Comparison of ENCODE assay signal across 6 cellular contexts in genomic region chr1:145995964-145996432, GRCh38. TPM values are rescaled to one million over a fixed set of nuclear protein-coding genes. Genes with fewer than 3 reads are reported as not detected.
DNase-seq lines count a peak whose midpoint lies in the region; TF ChIP-seq lines count a peak whose summit lies in the region.

No MANE protein-coding gene starts in this region.

- peak overlapping the region; percentile 99 for H3K27ac Mint-ChIP-seq in activated T-helper 1 cell treated with anti-CD3 and anti-CD28 coated beads, Interleukin-12 subunit alpha, Interleukin-12 subunit beta, Interleukin-2, Interleukin-4 antibody, amounts not matched to agents 30 ng/mL and 10 ng/mL and 1 ng/mL, durations not matched to agents 14 hours and 24 hours and 36 hours
- H3K27ac Mint-ChIP-seq in mesothelial cell of epicardium, result peak overlapping the region; percentile 98

- H3K36me3 ChIP-seq in H7 (replicated peaks; ENCODE audit: control insufficient read depth, insufficient read depth, low read length), result peaks cover 22% of the 10 kb centered on the region

- H3K9me3 Mint-ChIP-seq in activated T-helper 1 cell treated with anti-CD3 and anti-CD28 coated beads, Interleukin-12 subunit alpha, Interleukin-12 subunit beta, Interleukin-2, Interleukin-4 antibody, amounts not matched to agents 30 ng/mL and 10 ng/mL and 1 ng/mL, durations not matched to agents 14 hours and 24 hours and 36 hours, result no peaks in the 10 kb centered on the region
- no peaks in the 10 kb centered on the region for H3K9me3 Mint-ChIP-seq in mesothelial cell of epicardium

- peaks cover 68% of the 10 kb centered on the region for H3K4me1 Mint-ChIP-seq in activated T-helper 1 cell treated with anti-CD3 and anti-CD28 coated beads, Interleukin-12 subunit alpha, Interleukin-12 subunit beta, Interleukin-2, Interleukin-4 antibody, amounts not matched to agents 30 ng/mL and 10 ng/mL and 1 ng/mL, durations not matched to agents 14 hours and 24 hours and 36 hours (ENCODE audit: low read depth)
- peaks cover 52% of the 10 kb centered on the region for H3K4me1 Mint-ChIP-seq in mesothelial cell of epicardium

- intact Hi-C loops in activated T-helper 1 cell treated with anti-CD3 and anti-CD28 coated beads, Interleukin-12 subunit alpha, Interleukin-12 subunit beta, Interleukin-2, Interleukin-4 antibody, amounts not matched to agents 30 ng/mL and 10 ng/mL and 1 ng/mL, durations not matched to agents 14 hours and 24 hours and 36 hours (cut with micrococcal nuclease), result loop anchor here (1.0 kb wide), 5 partner anchors 11 to 40 kb away; partner anchors contain the start of genes ANKRD34A, LIX1L and POLR3GL

- H3K27me3 ChIP-seq in H7 (ENCODE audit: control insufficient read depth, insufficient read depth, low read length), result peaks cover 2% of the 10 kb centered on the region; the same call in 1 of the 2 replicates

- H3K4me3 ChIP-seq in H7 (ENCODE audit: insufficient read depth, low read depth, low read length), result peak overlapping the region; percentile 63

- DNase-seq in H7 (no peak), mesothelial cell of epicardium (ENCODE audit: low spot score in 2 of 2, unreplicated experiment in 2 of 2) (no peak), NCI-H128 (lab: John Stamatoyannopoulos, UW; ENCODE audit: unreplicated experiment) (no peak), NCI-H510A (lab: John Stamatoyannopoulos, UW) (no peak), GM13977 (ENCODE audit: low spot score) (no peak)
- DNase-seq in activated T-helper 1 cell treated with anti-CD3 and anti-CD28 coated beads, Interleukin-12 subunit alpha, Interleukin-12 subunit beta, Interleukin-2, Interleukin-4 antibody, amounts not matched to agents 30 ng/mL and 10 ng/mL and 1 ng/mL, durations not matched to agents 14 hours and 24 hours and 36 hours (ENCODE audit: low spot score), result no peak

- no peaks in the 10 kb centered on the region for H3K27me3 Mint-ChIP-seq in activated T-helper 1 cell treated with anti-CD3 and anti-CD28 coated beads, Interleukin-12 subunit alpha, Interleukin-12 subunit beta, Interleukin-2, Interleukin-4 antibody, amounts not matched to agents 30 ng/mL and 10 ng/mL and 1 ng/mL, durations not matched to agents 14 hours and 24 hours and 36 hours (ENCODE audit: insufficient read depth)
- no peaks in the 10 kb centered on the region for H3K27me3 Mint-ChIP-seq in mesothelial cell of epicardium (ENCODE audit: low read depth)

- in situ Hi-C loops in GM13977 (cut with MboI; ENCODE audit: low pct_unique_long_range_greater_than_20kb, low sequenced_read_pairs, unreplicated experiment), result no loop called here

- peaks cover 44% of the 10 kb centered on the region for H3K36me3 Mint-ChIP-seq in activated T-helper 1 cell treated with anti-CD3 and anti-CD28 coated beads, Interleukin-12 subunit alpha, Interleukin-12 subunit beta, Interleukin-2, Interleukin-4 antibody, amounts not matched to agents 30 ng/mL and 10 ng/mL and 1 ng/mL, durations not matched to agents 14 hours and 24 hours and 36 hours (ENCODE audit: low read depth)
- H3K36me3 Mint-ChIP-seq in mesothelial cell of epicardium, result peaks cover 33% of the 10 kb centered on the region

- no peak for TF ChIP-seq CTCF in mesothelial cell of epicardium (IDR thresholded peaks at IDR 0.05; ENCODE audit: unreplicated experiment)
- TF ChIP-seq CTCF in GM13977 (IDR thresholded peaks at IDR 0.05; ENCODE audit: extremely low read depth, insufficient read depth, missing control alignments), result no peak

- peak overlapping the region; percentile 94 for H3K4me3 Mint-ChIP-seq in activated T-helper 1 cell treated with anti-CD3 and anti-CD28 coated beads, Interleukin-12 subunit alpha, Interleukin-12 subunit beta, Interleukin-2, Interleukin-4 antibody, amounts not matched to agents 30 ng/mL and 10 ng/mL and 1 ng/mL, durations not matched to agents 14 hours and 24 hours and 36 hours
- H3K4me3 Mint-ChIP-seq in mesothelial cell of epicardium, result peak overlapping the region; percentile 99

RNA-seq across cellular contexts. Expression of gene TXNIP, which starts 0.4 kb away (rescaled TPM):
- total RNA-seq in H7 (2014; rRNA removed; shearing (Covaris generic)), result 24.6 and 90.7 TPM in 2 replicates
- 107 and 108 TPM in 2 replicates for total RNA-seq in activated T-helper 1 cell treated with anti-CD3 and anti-CD28 coated beads, Interleukin-12 subunit alpha, Interleukin-12 subunit beta, Interleukin-2, Interleukin-4 antibody, amounts not matched to agents 30 ng/mL and 10 ng/mL and 1 ng/mL, durations not matched to agents 14 hours and 24 hours and 36 hours
- 125 to 129 TPM (median 129 TPM) in 3 replicates for total RNA-seq in mesothelial cell of epicardium

RNA-seq across cellular contexts. Expression of gene HJV, which starts 25.5 kb away (rescaled TPM):
- 0.24 and 1.2 TPM in 2 replicates for total RNA-seq in H7 (2014; rRNA removed; shearing (Covaris generic))
- not detected in 2 replicates for total RNA-seq in activated T-helper 1 cell treated with anti-CD3 and anti-CD28 coated beads, Interleukin-12 subunit alpha, Interleukin-12 subunit beta, Interleukin-2, Interleukin-4 antibody, amounts not matched to agents 30 ng/mL and 10 ng/mL and 1 ng/mL, durations not matched to agents 14 hours and 24 hours and 36 hours
- not detected in 3 replicates for total RNA-seq in mesothelial cell of epicardium

RNA-seq across cellular contexts. Expression of gene POLR3GL, which starts 31.5 kb away (rescaled TPM):
- total RNA-seq in H7 (2014; rRNA removed; shearing (Covaris generic)), result 6.3 and 11.6 TPM in 2 replicates
- 10.6 and 11.6 TPM in 2 replicates for total RNA-seq in activated T-helper 1 cell treated with anti-CD3 and anti-CD28 coated beads, Interleukin-12 subunit alpha, Interleukin-12 subunit beta, Interleukin-2, Interleukin-4 antibody, amounts not matched to agents 30 ng/mL and 10 ng/mL and 1 ng/mL, durations not matched to agents 14 hours and 24 hours and 36 hours
- 14.4 to 16.4 TPM (median 14.7 TPM) in 3 replicates for total RNA-seq in mesothelial cell of epicardium

RNA-seq across cellular contexts. Expression of gene ANKRD34A, which starts 31.6 kb away (rescaled TPM):
- 0.52 and 0.62 TPM in 2 replicates for total RNA-seq in H7 (2014; rRNA removed; shearing (Covaris generic))
- total RNA-seq in activated T-helper 1 cell treated with anti-CD3 and anti-CD28 coated beads, Interleukin-12 subunit alpha, Interleukin-12 subunit beta, Interleukin-2, Interleukin-4 antibody, amounts not matched to agents 30 ng/mL and 10 ng/mL and 1 ng/mL, durations not matched to agents 14 hours and 24 hours and 36 hours, result 4.8 and 5.1 TPM in 2 replicates
- total RNA-seq in mesothelial cell of epicardium, result 0.86 to 1.9 TPM (median 0.94 TPM) in 3 replicates

RNA-seq across cellular contexts. Expression of gene LIX1L, which starts 38.2 kb away (rescaled TPM):
- total RNA-seq in H7 (2014; rRNA removed; shearing (Covaris generic)), result 23.0 and 24.3 TPM in 2 replicates
- 30.3 and 32.2 TPM in 2 replicates for total RNA-seq in activated T-helper 1 cell treated with anti-CD3 and anti-CD28 coated beads, Interleukin-12 subunit alpha, Interleukin-12 subunit beta, Interleukin-2, Interleukin-4 antibody, amounts not matched to agents 30 ng/mL and 10 ng/mL and 1 ng/mL, durations not matched to agents 14 hours and 24 hours and 36 hours
- total RNA-seq in mesothelial cell of epicardium, result 26.6 to 27.6 TPM (median 27.1 TPM) in 3 replicates
